In the genomic region with DNA sequence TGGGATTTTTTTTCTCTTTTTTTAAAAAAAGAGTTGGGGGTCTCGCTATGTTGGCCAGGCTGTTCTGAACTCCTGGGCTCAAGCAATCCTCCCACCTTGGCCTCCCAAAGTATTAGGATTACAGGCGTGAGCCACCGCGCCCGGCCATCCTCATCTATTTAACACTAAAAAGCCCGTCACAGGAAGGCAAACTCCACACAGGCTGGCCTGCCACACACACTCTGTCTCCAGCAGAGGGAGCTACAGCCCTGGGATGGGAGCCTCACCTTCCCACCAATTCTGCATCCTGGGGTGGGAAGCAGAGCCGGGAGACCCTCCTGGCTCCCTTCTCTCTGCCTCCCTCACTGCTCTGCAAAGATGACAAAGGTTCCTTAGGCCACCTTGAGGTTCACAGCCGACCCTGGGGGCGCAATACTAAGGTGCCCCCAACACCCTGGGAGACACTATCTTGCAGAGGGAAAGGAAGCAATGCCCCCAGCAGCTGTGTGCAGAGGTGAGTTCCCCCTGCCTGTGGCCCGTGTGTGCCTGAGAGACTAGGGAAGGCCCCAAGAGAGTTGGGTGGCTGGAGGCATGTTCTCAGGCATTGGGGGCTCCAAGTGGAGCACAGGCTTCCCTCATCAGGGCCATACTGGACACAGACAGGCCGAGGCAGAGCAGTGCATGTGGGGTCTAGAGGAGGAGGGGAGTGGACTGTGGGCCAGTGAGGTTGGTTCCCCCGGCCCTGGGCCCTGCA, we compare ENCODE assay signal across 8 cellular contexts. TPM values are rescaled to one million over a fixed set of nuclear protein-coding genes. Genes with fewer than 3 reads are reported as not detected.
DNase-seq lines count a peak whose midpoint lies in the region; ATAC-seq, FAIRE-seq and TF ChIP-seq lines count a peak whose summit lies in the region.

No MANE protein-coding gene starts in this region.

- CTCF ChIA-PET in A549 (lab: Yijun Ruan, JAX) (interaction anchor here (0.6 to 4.9 kb wide), 28 partner anchors 10 to 290 kb away, joined by 3 to 31 read pairs (median 4); a partner anchor contains a TSS), mammary epithelial cell (lab: Charles Lee; ENCODE audit: low non-redundant PET) (interaction anchor here (0.6 to 0.9 kb wide), 2 partner anchors 187 to 460 kb away, joined by 3 to 26 read pairs; no protein-coding TSS in a partner anchor)

- FAIRE-seq in A549 (lab: Jason Lieb, UNC) = no peak
- FAIRE-seq in urothelium cell line (lab: Jason Lieb, UNC) = no peak

- H2AFZ ChIP-seq in mammary epithelial cell (ENCODE audit: low read depth, low read length) = no peak overlapping the region

- dilution Hi-C loops in mammary epithelial cell (cut with HindIII; ENCODE audit: low sequenced_read_pairs) = no loop called here

- POLR2A ChIA-PET in A549 (lab: Yijun Ruan, JAX) = interaction anchor here (0.6 to 1.5 kb wide), 2 partner anchors 12 to 27 kb away, joined by 4 to 5 read pairs; a partner anchor contains a TSS

- peak; percentile 86 to 87 for ATAC-seq in A549
- ATAC-seq in lung (ENCODE audit: insufficient read depth, low FRiP score) = no peak
- ATAC-seq in GM21390 (IDR thresholded peaks at IDR 0.05; ENCODE audit: unreplicated experiment) = no peak

- H3K9me3 ChIP-seq in A549 (no peaks in the 10 kb centered on the region), mammary epithelial cell (replicated peaks; ENCODE audit: insufficient read depth, low read length) (no peaks in the 10 kb centered on the region), lung (ENCODE audit: control insufficient read depth in 2 of 2, insufficient read depth in 1 of 2, low read length in 1 of 2) (no peaks in the 10 kb centered on the region)

- TF ChIP-seq RAD21 in A549 (conservative IDR thresholded peaks at IDR 0.05 in 1 of 2, IDR thresholded peaks at IDR 0.05 in 1 of 2) = peak; percentile 67 to 74

- H3K4me1 ChIP-seq in A549 (no peaks in the 10 kb centered on the region), mammary epithelial cell (ENCODE audit: insufficient read depth, low read length) (no peaks in the 10 kb centered on the region), lung (ENCODE audit: control insufficient read depth in 2 of 2, insufficient read depth in 2 of 2, low read length in 2 of 2) (no peaks in the 10 kb centered on the region)

- H3K36me3 ChIP-seq in mammary epithelial cell (ENCODE audit: insufficient read depth, low read length) = peaks cover 12% of the 10 kb centered on the region
- H3K36me3 ChIP-seq in lung (ENCODE audit: control insufficient read depth in 2 of 2, insufficient read depth in 2 of 2, low read length in 2 of 2) = peaks cover 7 to 55% of the 10 kb centered on the region in 2 donors

- H3K27me3 ChIP-seq in mammary epithelial cell (ENCODE audit: insufficient read depth, low read length) (no peaks in the 10 kb centered on the region), lung (ENCODE audit: control insufficient read depth, insufficient read depth) (no peaks in the 10 kb centered on the region)

- peaks cover 7% of the 10 kb centered on the region for H3K79me2 ChIP-seq in mammary epithelial cell (ENCODE audit: insufficient read depth, low read length)

- in situ Hi-C loops in G401 (cut with HindIII; ENCODE audit: low sequenced_read_pairs) = no loop called here
- in situ Hi-C loops in mammary epithelial cell (cut with MboI; ENCODE audit: low sequenced_read_pairs in 2 of 2) = no loop called here

- 55% methylated on average over 10 of the region's 12 CpGs for WGBS in A549 (ENCODE audit: missing lambda C conversion rate)
- WGBS in mammary epithelial cell (ENCODE audit: low coverage, missing lambda C conversion rate) = 66% methylated on average over 10 of the region's 12 CpGs
- WGBS in lung, 2 donors = 73 to 76% methylated on average over 12 of the region's 12 CpGs

- intact Hi-C loops in mammary epithelial cell (cut with micrococcal nuclease) = loop anchor here (1.0 to 2.0 kb wide), 4 partner anchors 26 to 282 kb away; no protein-coding TSS in a partner anchor
- intact Hi-C loops in cardiac septum (cut with DNase I) = loop anchor here (5.0 to 10.0 kb wide), 2 partner anchors 184 to 281 kb away; no protein-coding TSS in a partner anchor

- no peak for TF ChIP-seq POLR2A in A549 (IDR thresholded peaks at IDR 0.05; ENCODE audit: low read length)

- H3K4me3 ChIP-seq in A549 (no peak overlapping the region), mammary epithelial cell (replicated peaks in 1 of 3; ENCODE audit: insufficient read depth in 1 of 3, low read depth in 2 of 3, low read length in 3 of 3) (no peak overlapping the region), lung (no peak overlapping the region)

- no TSS peak for BruUV-seq in mammary epithelial cell (replicated peaks; lab: Mats Ljungman, UMichigan)

- no peaks in the 10 kb centered on the region for H4K20me1 ChIP-seq in mammary epithelial cell (ENCODE audit: insufficient read depth, low read length)

- no peak overlapping the region for H3K9ac ChIP-seq in mammary epithelial cell (ENCODE audit: insufficient read depth, low read length)

- TF ChIP-seq EP300 in A549 (IDR thresholded peaks at IDR 0.05) = no peak

- no peak overlapping the region for H3K27ac ChIP-seq in A549
- H3K27ac ChIP-seq in mammary epithelial cell (ENCODE audit: insufficient read depth, low read depth, low read length) = no peak overlapping the region
- H3K27ac ChIP-seq in lung (ENCODE audit: low read depth in 1 of 2, low read length in 1 of 2) = no peak overlapping the region

- TF ChIP-seq CTCF in A549 (IDR thresholded peaks at IDR 0.05) (peak; percentile 65), mammary epithelial cell (conservative IDR thresholded peaks at IDR 0.05 in 1 of 2, IDR thresholded peaks at IDR 0.05 in 1 of 2; ENCODE audit: extremely low read depth in 1 of 2, insufficient read depth in 1 of 2, low read depth in 1 of 2, low read length in 2 of 2) (peak; percentile 79 to 86), lung (IDR thresholded peaks at IDR 0.05; ENCODE audit: control extremely low read depth, extremely low read depth) (peak; percentile 19)

- H3K4me2 ChIP-seq in A549 (no peak overlapping the region), mammary epithelial cell (ENCODE audit: insufficient read depth, low read depth, low read length) (no peak overlapping the region)

- DNase-seq in A549 (ENCODE audit: low read depth in 1 of 2, low spot score in 1 of 2) = peak; percentile 37 to 39
- peak; percentile 63 for DNase-seq in G401 (ENCODE audit: low spot score)
- DNase-seq in NCI-H2196 (lab: John Stamatoyannopoulos, UW; ENCODE audit: unreplicated experiment) = peak; percentile 64
- no peak for DNase-seq in mammary epithelial cell
- no peak for DNase-seq in lung (ENCODE audit: low spot score)
- peak; percentile 45 for DNase-seq in urothelium cell line (ENCODE audit: low spot score)
- no peak for DNase-seq in cardiac septum (ENCODE audit: low spot score)

RNA-seq across cellular contexts. Expression of a gene that starts 27.4 kb away (rescaled TPM):
- polyA plus RNA-seq in A549 (2011; rRNA removed) (23.0 and 53.2 TPM in 2 replicates), A549 (2017; fragmentation: RNase III; extraction: RNeasy Plus Mini Kit Qiagen cat#74134 plus additional on column Dnase treatment) (29.7 to 37.9 TPM (median 33.4 TPM) in 3 replicates), mammary epithelial cell (38.1 TPM), lung (10 to 100 TPM; 40.1 to 75.8 TPM)
- polyA plus RNA-seq in A549 (2012; cell fraction: cytosol; rRNA removed) = 69.3 and 79.1 TPM in 2 replicates
- polyA plus RNA-seq in A549 (2012; cell fraction: nucleus; rRNA removed) = 132 and 180 TPM in 2 replicates
- 22.9 and 24.2 TPM in 2 replicates for polyA minus RNA-seq in A549 (2011; rRNA and poly(A)+ RNA removed)
- total RNA-seq in G401 (2014; rRNA removed; shearing (Covaris generic)) = 100 and 168 TPM in 2 replicates
- total RNA-seq in mammary epithelial cell (10 to 100 TPM; 52.7 to 94.3 TPM), lung (10 to 100 TPM; 38.4 to 65.9 TPM), cardiac septum (82.6 TPM)
- 51.2 TPM for polyA minus RNA-seq in mammary epithelial cell

RNA-seq across cellular contexts. Expression of a gene that starts 34.6 kb away (rescaled TPM):
- polyA plus RNA-seq in A549 (2011; rRNA removed) = 39.3 and 44.4 TPM in 2 replicates
- 54.2 and 60.8 TPM in 2 replicates for polyA plus RNA-seq in A549 (2012; cell fraction: cytosol; rRNA removed)
- polyA plus RNA-seq in A549 (2012; cell fraction: nucleus; rRNA removed) = 45.8 TPM in 2 replicates
- 55.6 to 58.9 TPM (median 57.3 TPM) in 3 replicates for polyA plus RNA-seq in A549 (2017; fragmentation: RNase III; extraction: RNeasy Plus Mini Kit Qiagen cat#74134 plus additional on column Dnase treatment)
- polyA minus RNA-seq in A549 (2011; rRNA and poly(A)+ RNA removed) = 54.8 and 56.3 TPM in 2 replicates
- total RNA-seq in G401 (2014; rRNA removed; shearing (Covaris generic)) = 83.9 and 102 TPM in 2 replicates
- total RNA-seq in mammary epithelial cell = 10 to 100 TPM; 33.3 to 88.1 TPM
- polyA plus RNA-seq in mammary epithelial cell = 71.0 TPM
- polyA minus RNA-seq in mammary epithelial cell = 110 TPM
- total RNA-seq in lung = 10 to 100 TPM; 61.0 to 72.8 TPM
- polyA plus RNA-seq in lung = 10 to 100 TPM; 15.0 to 33.0 TPM
- 55.2 TPM for total RNA-seq in cardiac septum

RNA-seq across cellular contexts. Expression of a gene that starts 44.9 kb away (rescaled TPM):
- polyA plus RNA-seq in A549 (2011; rRNA removed) = 0.79 and 1.2 TPM in 2 replicates
- polyA plus RNA-seq in A549 (2012; cell fraction: cytosol; rRNA removed) = 10.8 and 16.5 TPM in 2 replicates
- 11.0 and 16.2 TPM in 2 replicates for polyA plus RNA-seq in A549 (2012; cell fraction: nucleus; rRNA removed)
- 7.9 to 10.7 TPM (median 9.9 TPM) in 3 replicates for polyA plus RNA-seq in A549 (2017; fragmentation: RNase III; extraction: RNeasy Plus Mini Kit Qiagen cat#74134 plus additional on column Dnase treatment)
- 0.33 and 0.78 TPM in 2 replicates for polyA minus RNA-seq in A549 (2011; rRNA and poly(A)+ RNA removed)
- 27.0 and 27.3 TPM in 2 replicates for total RNA-seq in G401 (2014; rRNA removed; shearing (Covaris generic))
- 10 to 100 TPM in 1 of 2 donors, 1 to 10 TPM in 1; 3.3 to 13.3 TPM for total RNA-seq in mammary epithelial cell
- polyA plus RNA-seq in mammary epithelial cell = 2.1 TPM
- 0.36 TPM for polyA minus RNA-seq in mammary epithelial cell
- total RNA-seq in lung = 10 to 100 TPM in 1 of 2 donors, 1 to 10 TPM in 1; 4.3 to 25.9 TPM
- polyA plus RNA-seq in lung = 1 to 10 TPM; 6.5 to 7.2 TPM
- total RNA-seq in cardiac septum = 0.24 TPM

RNA-seq across cellular contexts. Expression of a gene that starts 50.7 kb away (rescaled TPM):
- polyA plus RNA-seq in A549 (2011; rRNA removed) (8.8 and 9.2 TPM in 2 replicates), A549 (2017; fragmentation: RNase III; extraction: RNeasy Plus Mini Kit Qiagen cat#74134 plus additional on column Dnase treatment) (13.4 to 13.8 TPM (median 13.8 TPM) in 3 replicates), mammary epithelial cell (11.5 TPM), lung (10 to 100 TPM; 19.2 to 23.0 TPM)
- 17.1 and 22.8 TPM in 2 replicates for polyA plus RNA-seq in A549 (2012; cell fraction: cytosol; rRNA removed)
- polyA plus RNA-seq in A549 (2012; cell fraction: nucleus; rRNA removed) = 20.9 and 24.4 TPM in 2 replicates
- polyA minus RNA-seq in A549 (2011; rRNA and poly(A)+ RNA removed) = 8.2 and 10.5 TPM in 2 replicates
- total RNA-seq in G401 (2014; rRNA removed; shearing (Covaris generic)) = 35.1 and 37.8 TPM in 2 replicates
- total RNA-seq in mammary epithelial cell (10 to 100 TPM; 11.2 to 27.2 TPM), lung (10 to 100 TPM in 1 of 2 donors, 1 to 10 TPM in 1; 7.6 to 32.1 TPM), cardiac septum (12.3 TPM)
- 1.6 TPM for polyA minus RNA-seq in mammary epithelial cell

RNA-seq across cellular contexts. Expression of a gene that starts 56.3 kb away (rescaled TPM):
- polyA plus RNA-seq in A549 (2011; rRNA removed) (0.21 and 0.40 TPM in 2 replicates), A549 (2017; fragmentation: RNase III; extraction: RNeasy Plus Mini Kit Qiagen cat#74134 plus additional on column Dnase treatment) (0.70 to 1.4 TPM (median 1.2 TPM) in 3 replicates), mammary epithelial cell (0.23 TPM), lung (under 1 TPM in 1 of 2 donors, not detected in 1; 0.25 TPM)
- polyA plus RNA-seq in A549 (2012; cell fraction: cytosol; rRNA removed) = 1.2 and 2.0 TPM in 2 replicates
- polyA plus RNA-seq in A549 (2012; cell fraction: nucleus; rRNA removed) = 1.2 and 3.0 TPM in 2 replicates
- polyA minus RNA-seq in A549 (2011; rRNA and poly(A)+ RNA removed) = 0.39 TPM in 1 of 2 replicates, not detected in the other
- total RNA-seq in G401 (2014; rRNA removed; shearing (Covaris generic)) = not detected in 2 replicates
- total RNA-seq in mammary epithelial cell (1 to 10 TPM; 1.2 to 1.4 TPM), lung (under 1 TPM in 1 of 2 donors, not detected in 1; 0.77 TPM), cardiac septum (3.0 TPM)
- not detected for polyA minus RNA-seq in mammary epithelial cell

Comparison
In these comparisons a context has a peak if more than half of its experiments do, and no peak if none do; other contexts are left out.
1. ATAC-seq: peak in A549 (2 of 2); none in lung (single experiment) and GM21390 (single experiment).
2. DNase-seq: peak in A549 (2 of 2), G401 (single experiment), NCI-H2196 (single experiment) and urothelium cell line (single experiment); none in mammary epithelial cell (single experiment), lung (single experiment) and cardiac septum (single experiment).
3. CTCF ChIP-seq: peak in every context shown above with its lines; median percentile 82 in mammary epithelial cell; 65 in A549; 19 in lung.